Comparison of ENCODE assay signal across 9 cellular contexts in the genomic region with DNA sequence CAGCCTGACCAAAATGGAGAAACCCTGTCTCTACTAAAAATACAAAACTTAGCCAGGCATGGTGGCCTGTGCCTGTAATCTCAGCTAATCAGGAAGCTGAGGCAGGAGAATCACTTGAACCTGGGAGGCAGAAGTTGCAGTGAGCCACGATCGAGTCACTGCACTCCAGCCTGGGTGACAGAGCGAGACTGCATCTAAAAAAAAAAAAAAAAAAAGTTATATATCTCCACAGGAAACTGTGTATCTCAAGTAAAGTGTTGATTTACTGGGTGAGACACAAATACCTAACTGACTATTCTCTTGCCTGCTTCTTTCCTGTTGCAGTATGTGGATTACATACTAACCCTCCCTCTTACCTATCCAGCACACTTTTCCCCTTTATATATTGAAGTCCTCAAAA. TPM values are rescaled to one million over a fixed set of nuclear protein-coding genes. Genes with fewer than 3 reads are reported as not detected.
DNase-seq lines count a peak whose midpoint lies in the region; ATAC-seq and TF ChIP-seq lines count a peak whose summit lies in the region.
"Not testable (repeated sequence)": the region's sequence is repeated elsewhere in the genome, so short reads cannot be mapped to it uniquely, and the experiment has no call there.
"Had no signal": no experiment of that assay in that cellular context is flagged by ENCODE, and none has a peak within 500 bp of the region (broad histone marks: within the 10 kb centered on the region; RNA-seq: fewer than 3 reads in every experiment).

No MANE protein-coding gene starts in this region.

- H3K79me2 ChIP-seq in ACC112 (ENCODE audit: control insufficient read depth, insufficient read depth, low read length, unreplicated experiment) = peaks cover 29% of the 10 kb centered on the region
- peaks cover 88% of the 10 kb centered on the region for H3K79me2 ChIP-seq in OCI-LY7 (ENCODE audit: insufficient read depth, low read depth, low read length)

- CTCF ChIA-PET in OCI-LY7 (lab: Charles Lee; ENCODE audit: unreplicated experiment) = not testable (repeated sequence)
- CTCF ChIA-PET in activated naive CD4-positive, alpha-beta T cell treated with anti-CD3 and anti-CD28 coated beads for 36 hours (lab: Charles Lee) = interaction anchor here (2.9 to 8.3 kb wide), 3 partner anchors 28 to 69 kb away, joined by 13 to 70 read pairs (median 45); partner anchors contain the start of genes ZNF700 and ZNF763

- H3K9me3 ChIP-seq in OCI-LY7 (ENCODE audit: low read length) = not testable (repeated sequence)

- not testable (repeated sequence) for H3K9me3 Mint-ChIP-seq in HFFc6; activated naive CD4-positive, alpha-beta T cell treated with anti-CD3 and anti-CD28 coated beads for 36 hours; memory B cell

- peak; percentile 25 for DNase-seq in EH (ENCODE audit: low read depth)
- DNase-seq in HFFc6 = peak; percentile 27
- not testable (repeated sequence) for DNase-seq in OCI-LY7 (ENCODE audit: low spot score); epithelial cell of prostate (ENCODE audit: low read depth, low spot score); memory B cell (ENCODE audit: low spot score in 2 of 2)
- peak; percentile 20 for DNase-seq in activated naive CD4-positive, alpha-beta T cell treated with anti-CD3 and anti-CD28 coated beads for 36 hours
- DNase-seq in stimulated activated CD4-positive, alpha-beta T cell treated with anti-CD3 and anti-CD28 coated beads, Interleukin-1b, Interleukin-23, amount 100 ng/mL, for 48 hours = peak; percentile 7

- H3K4me3 Mint-ChIP-seq in HFFc6; activated naive CD4-positive, alpha-beta T cell treated with anti-CD3 and anti-CD28 coated beads for 36 hours; memory B cell: not testable (repeated sequence)

- not testable (repeated sequence) for ATAC-seq in memory B cell (ENCODE audit: low read depth)

- H3K9me2 ChIP-seq in OCI-LY7 (ENCODE audit: insufficient read depth, low read length) = not testable (repeated sequence)

- peaks cover 12% of the 10 kb centered on the region for H3K36me3 Mint-ChIP-seq in HFFc6 (ENCODE audit: low read depth)
- H3K36me3 Mint-ChIP-seq in activated naive CD4-positive, alpha-beta T cell treated with anti-CD3 and anti-CD28 coated beads for 36 hours (ENCODE audit: low read depth) = peaks cover 10% of the 10 kb centered on the region
- H3K36me3 Mint-ChIP-seq in memory B cell = not testable (repeated sequence)

- not testable (repeated sequence) for TF ChIP-seq CTCF in HFFc6 (IDR thresholded peaks at IDR 0.05); OCI-LY7 (conservative IDR thresholded peaks at IDR 0.05; ENCODE audit: low read length)

- peak overlapping the region; percentile 23; the same call in 1 of the 2 replicates for H3K27ac ChIP-seq in ACC112 (ENCODE audit: low read depth, low read length)
- not testable (repeated sequence) for H3K27ac ChIP-seq in OCI-LY7 (ENCODE audit: low read depth, low read length, poor library complexity, severe bottlenecking)
- H3K27ac ChIP-seq in epithelial cell of prostate = peak overlapping the region; percentile 40

- peak overlapping the region; percentile 16 for H3K4me2 ChIP-seq in OCI-LY7 (ENCODE audit: low read length)

- intact Hi-C loops in OCI-LY7 (cut with micrococcal nuclease; ENCODE audit: unreplicated experiment); activated naive CD4-positive, alpha-beta T cell treated with anti-CD3 and anti-CD28 coated beads for 36 hours (cut with micrococcal nuclease): not testable (repeated sequence)

- POLR2A ChIA-PET in OCI-LY7 (lab: Charles Lee) = interaction anchor here (1.1 kb wide), 1 partner anchor 10 kb away, joined by 3 read pairs; no protein-coding TSS in a partner anchor

- H3K27me3 Mint-ChIP-seq in HFFc6 (ENCODE audit: insufficient read depth); activated naive CD4-positive, alpha-beta T cell treated with anti-CD3 and anti-CD28 coated beads for 36 hours (ENCODE audit: low read depth); memory B cell: not testable (repeated sequence)

- not testable (repeated sequence) for H3K4me3 ChIP-seq in ACC112 (ENCODE audit: low read depth, low read length); OCI-LY7 (ENCODE audit: low read depth, low read length, poor library complexity, severe bottlenecking)

- not testable (repeated sequence) for H4K20me1 ChIP-seq in OCI-LY7 (ENCODE audit: insufficient read depth, low read length)

- peak overlapping the region; percentile 50 for H2AFZ ChIP-seq in ACC112 (ENCODE audit: low read length, unreplicated experiment)
- H2AFZ ChIP-seq in OCI-LY7 (ENCODE audit: low read length) = not testable (repeated sequence)

- BruUV-seq in OCI-LY7 (replicated peaks; lab: Mats Ljungman, UMichigan) = not testable (repeated sequence)

- not testable (repeated sequence) for H3K27me3 ChIP-seq in ACC112 (ENCODE audit: insufficient read depth, low read length)

- H3K4me1 Mint-ChIP-seq in HFFc6 (ENCODE audit: low read depth) (peaks cover 31% of the 10 kb centered on the region), memory B cell (peaks cover 12% of the 10 kb centered on the region)
- peaks cover 32% of the 10 kb centered on the region for H3K4me1 Mint-ChIP-seq in activated naive CD4-positive, alpha-beta T cell treated with anti-CD3 and anti-CD28 coated beads for 36 hours (ENCODE audit: low read depth)

- not testable (repeated sequence) for H3K36me3 ChIP-seq in ACC112 (ENCODE audit: insufficient read depth, low read length)
- peaks cover 41% of the 10 kb centered on the region for H3K36me3 ChIP-seq in OCI-LY7 (ENCODE audit: insufficient read depth, low read length)

- peaks cover 22% of the 10 kb centered on the region for H3K4me1 ChIP-seq in ACC112 (ENCODE audit: control insufficient read depth, insufficient read depth, low read length, unreplicated experiment)
- H3K4me1 ChIP-seq in OCI-LY7 (ENCODE audit: insufficient read depth, low read length, poor library complexity, severe bottlenecking) = peaks cover 30% of the 10 kb centered on the region

- H3K27ac Mint-ChIP-seq in HFFc6 = peak overlapping the region; percentile 57
- H3K27ac Mint-ChIP-seq in activated naive CD4-positive, alpha-beta T cell treated with anti-CD3 and anti-CD28 coated beads for 36 hours = not testable (repeated sequence)
- H3K27ac Mint-ChIP-seq in memory B cell = peak overlapping the region; percentile 87

RNA-seq across cellular contexts. Expression of gene ZNF763, which starts 27.1 kb away (rescaled TPM):
- 1 to 10 TPM in 4 of 6 experiments, under 1 TPM in 2; 0.85 to 1.7 (median 1.1) TPM for total RNA-seq in HFFc6 (2021; fragmentation: NEBNext Ultra II Directional; extraction: Animal tissue kit (Norgen Biotek cat#: 25700))
- 2.7 and 2.8 TPM in 2 replicates for total RNA-seq in OCI-LY7 (2014; rRNA removed; shearing (Covaris generic))
- 6.2 and 7.7 TPM in 2 replicates for total RNA-seq in OCI-LY7 (2022)
- total RNA-seq in activated naive CD4-positive, alpha-beta T cell treated with anti-CD3 and anti-CD28 coated beads for 36 hours = under 1 TPM; 0.50 to 0.54 TPM

RNA-seq across cellular contexts. Expression of gene ZNF433, which starts 43.5 kb away (rescaled TPM):
- 1 to 10 TPM; 3.2 to 4.1 (median 3.8) TPM for total RNA-seq in HFFc6 (2021; fragmentation: NEBNext Ultra II Directional; extraction: Animal tissue kit (Norgen Biotek cat#: 25700))
- 1.6 and 1.9 TPM in 2 replicates for total RNA-seq in OCI-LY7 (2014; rRNA removed; shearing (Covaris generic))
- total RNA-seq in OCI-LY7 (2022) = 0.76 and 0.89 TPM in 2 replicates
- total RNA-seq in activated naive CD4-positive, alpha-beta T cell treated with anti-CD3 and anti-CD28 coated beads for 36 hours = under 1 TPM; 0.52 TPM
- total RNA-seq: G401 had no signal
